Comparison of ENCODE assay signal across 13 cellular contexts in genomic region chr10:109875151-109875568, GRCh38.
"Had no signal": no experiment of that assay in that cellular context is flagged by ENCODE, and none has a peak within 500 bp of the region (broad histone marks: within the 10 kb centered on the region; RNA-seq: fewer than 3 reads in every experiment).

No MANE protein-coding gene starts in this region.

- DNase-seq: activated CD4-positive, alpha-beta memory T cell treated with anti-CD3 and anti-CD28 coated beads, Interleukin-2, amount 10 ng/mL, durations not matched to agents 7 days and 5 days; activated naive CD4-positive, alpha-beta T cell treated with Interleukin-2 at 50 U/mL for 16 hours; activated naive CD8-positive, alpha-beta T cell treated with anti-CD3 and anti-CD28 coated beads, Interleukin-2, amount 50 U/mL, for 24 hours; central memory CD4-positive, alpha-beta T cell; effector memory CD8-positive, alpha-beta T cell; immature natural killer cell; midbrain; naive thymus-derived CD4-positive, alpha-beta T cell; stimulated activated naive CD8-positive, alpha-beta T cell treated with anti-CD3 and anti-CD28 coated beads, Interleukin-15, Interleukin-2, amounts not matched to agents 100 U/mL and 50 U/mL, for 24 hours; T-cell; testis had no signal

- H3K9me3 Mint-ChIP-seq: activated CD4-positive, alpha-beta memory T cell treated with anti-CD3 and anti-CD28 coated beads, Interleukin-2, amount 10 ng/mL, durations not matched to agents 7 days and 5 days; activated naive CD8-positive, alpha-beta T cell treated with anti-CD3 and anti-CD28 coated beads, Interleukin-2, amount 50 U/mL, for 24 hours; effector memory CD8-positive, alpha-beta T cell; immature natural killer cell; naive thymus-derived CD4-positive, alpha-beta T cell; T-cell had no signal

- H3K27ac ChIP-seq: testis, vagina, VCaP had no signal

- ATAC-seq: activated naive CD8-positive, alpha-beta T cell treated with anti-CD3 and anti-CD28 coated beads, Interleukin-2, amount 50 U/mL, for 24 hours; effector memory CD8-positive, alpha-beta T cell; naive thymus-derived CD4-positive, alpha-beta T cell; stimulated activated naive CD8-positive, alpha-beta T cell treated with anti-CD3 and anti-CD28 coated beads, Interleukin-15, Interleukin-2, amounts not matched to agents 100 U/mL and 50 U/mL, for 24 hours; T-cell had no signal

- H3K27me3 Mint-ChIP-seq: activated CD4-positive, alpha-beta memory T cell treated with anti-CD3 and anti-CD28 coated beads, Interleukin-2, amount 10 ng/mL, durations not matched to agents 7 days and 5 days; activated naive CD8-positive, alpha-beta T cell treated with anti-CD3 and anti-CD28 coated beads, Interleukin-2, amount 50 U/mL, for 24 hours; effector memory CD8-positive, alpha-beta T cell; naive thymus-derived CD4-positive, alpha-beta T cell; T-cell had no signal

- H3K4me1 ChIP-seq: testis, vagina had no signal

- H3K4me3 Mint-ChIP-seq: activated CD4-positive, alpha-beta memory T cell treated with anti-CD3 and anti-CD28 coated beads, Interleukin-2, amount 10 ng/mL, durations not matched to agents 7 days and 5 days; activated naive CD8-positive, alpha-beta T cell treated with anti-CD3 and anti-CD28 coated beads, Interleukin-2, amount 50 U/mL, for 24 hours; effector memory CD8-positive, alpha-beta T cell; immature natural killer cell; naive thymus-derived CD4-positive, alpha-beta T cell; T-cell had no signal

- H3K4me3 ChIP-seq: testis, vagina had no signal

- H3K27ac Mint-ChIP-seq: activated CD4-positive, alpha-beta memory T cell treated with anti-CD3 and anti-CD28 coated beads, Interleukin-2, amount 10 ng/mL, durations not matched to agents 7 days and 5 days; activated naive CD8-positive, alpha-beta T cell treated with anti-CD3 and anti-CD28 coated beads, Interleukin-2, amount 50 U/mL, for 24 hours; immature natural killer cell; naive thymus-derived CD4-positive, alpha-beta T cell; T-cell had no signal

- H3K4me1 Mint-ChIP-seq: activated CD4-positive, alpha-beta memory T cell treated with anti-CD3 and anti-CD28 coated beads, Interleukin-2, amount 10 ng/mL, durations not matched to agents 7 days and 5 days; activated naive CD8-positive, alpha-beta T cell treated with anti-CD3 and anti-CD28 coated beads, Interleukin-2, amount 50 U/mL, for 24 hours; immature natural killer cell; naive thymus-derived CD4-positive, alpha-beta T cell; T-cell had no signal

- H3K27me3 ChIP-seq: testis, vagina had no signal

- H3K9me3 ChIP-seq: testis, vagina had no signal
